In genomic region chr3:21421096-21421495, GRCh38 we compare ENCODE assay signal across 19 cellular contexts.
DNase-seq lines count a peak whose midpoint lies in the region; ATAC-seq, FAIRE-seq and TF ChIP-seq lines count a peak whose summit lies in the region.
"Had no signal": no experiment of that assay in that cellular context is flagged by ENCODE, and none has a peak within 500 bp of the region (broad histone marks: within the 10 kb centered on the region; RNA-seq: fewer than 3 reads in every experiment).

No MANE protein-coding gene starts in this region.

- no peak overlapping the region for H4K91ac ChIP-seq in neuronal stem cell (ENCODE audit: low read depth, low read length, poor library complexity)

- TF ChIP-seq CTCF in kidney (IDR thresholded peaks at IDR 0.05; ENCODE audit: borderline replicate concordance, extremely low read depth, insufficient read depth) (no peak), chondrocyte (IDR thresholded peaks at IDR 0.05) (no peak)

- H3K27ac ChIP-seq in kidney (ENCODE audit: low read depth in 2 of 2, low read length in 2 of 2), result no peak overlapping the region
- H3K27ac ChIP-seq in neuronal stem cell (replicated peaks; ENCODE audit: low read length), result no peak overlapping the region
- H3K27ac ChIP-seq: 22Rv1, A549, C4-2B, GM23248, HL-60 had no signal

- no peak overlapping the region for H2AFZ ChIP-seq in neuronal stem cell (ENCODE audit: low read length)
- H2AFZ ChIP-seq: GM23248 had no signal

- no peak overlapping the region for H3K23ac ChIP-seq in neuronal stem cell (ENCODE audit: low read depth, low read length, poor library complexity)

- no peak overlapping the region for H3K14ac ChIP-seq in neuronal stem cell (ENCODE audit: low read length)

- H3K9me3 ChIP-seq in kidney (ENCODE audit: control insufficient read depth in 1 of 2, low read length in 2 of 2) (no peaks in the 10 kb centered on the region), neuronal stem cell (replicated peaks in 1 of 2; ENCODE audit: control insufficient read depth in 2 of 2, insufficient read depth in 1 of 2, low read depth in 1 of 2, low read length in 2 of 2) (no peaks in the 10 kb centered on the region)
- H3K9me3 ChIP-seq: A549 had no signal

- no peak overlapping the region for H3K4me3 ChIP-seq in kidney (ENCODE audit: low read length in 2 of 2)
- H3K4me3 ChIP-seq in neuronal stem cell (ENCODE audit: low read length in 2 of 2), result no peak overlapping the region
- H3K4me3 ChIP-seq: A549, GM12878, GM23248 had no signal

- no peak overlapping the region for H2BK120ac ChIP-seq in neuronal stem cell (ENCODE audit: low read depth, low read length)

- no peak overlapping the region for H2BK12ac ChIP-seq in neuronal stem cell (ENCODE audit: low read length)

- no peaks in the 10 kb centered on the region for H3K36me3 Mint-ChIP-seq in chondrocyte (ENCODE audit: low read depth)

- no peak overlapping the region for H3K27ac Mint-ChIP-seq in chondrocyte (ENCODE audit: unreplicated experiment)
- H3K27ac Mint-ChIP-seq: CD4-positive, alpha-beta T cell; HFFc6 had no signal

- H3K79me1 ChIP-seq in neuronal stem cell (ENCODE audit: low read depth, low read length), result no peaks in the 10 kb centered on the region

- H3K4me1 ChIP-seq in kidney (ENCODE audit: control insufficient read depth in 1 of 2, insufficient read depth in 1 of 2, low read depth in 1 of 2, low read length in 2 of 2) (no peaks in the 10 kb centered on the region), neuronal stem cell (ENCODE audit: control insufficient read depth in 2 of 2, insufficient read depth in 1 of 2, low read depth in 1 of 2, low read length in 2 of 2) (no peaks in the 10 kb centered on the region)
- H3K4me1 ChIP-seq: A549 had no signal

- H3K4me2 ChIP-seq in neuronal stem cell (ENCODE audit: insufficient read depth, low read length, poor library complexity, severe bottlenecking), result no peak overlapping the region
- H3K4me2 ChIP-seq: A549 had no signal

- no peak overlapping the region for H3K18ac ChIP-seq in neuronal stem cell (ENCODE audit: low read length)

- no peak overlapping the region for H2AK5ac ChIP-seq in neuronal stem cell (ENCODE audit: low read depth, low read length)

- no peak for FAIRE-seq in kidney (lab: Jason Lieb, UNC)
- FAIRE-seq: A549, GM12878, H54 had no signal

- H3K9me3 Mint-ChIP-seq in chondrocyte (ENCODE audit: low read depth), result no peaks in the 10 kb centered on the region
- H3K9me3 Mint-ChIP-seq: HFFc6 had no signal

- no peaks in the 10 kb centered on the region for H3K36me3 ChIP-seq in kidney (ENCODE audit: control insufficient read depth in 1 of 2, insufficient read depth in 2 of 2, low read length in 2 of 2)
- no peaks in the 10 kb centered on the region for H3K36me3 ChIP-seq in neuronal stem cell (replicated peaks in 1 of 2; ENCODE audit: control insufficient read depth in 2 of 2, insufficient read depth in 2 of 2, low read length in 2 of 2)

- peaks cover 1% of the 10 kb centered on the region for H3K27me3 Mint-ChIP-seq in chondrocyte (ENCODE audit: low read depth)
- H3K27me3 Mint-ChIP-seq: CD4-positive, alpha-beta T cell had no signal

- H3K4me1 Mint-ChIP-seq in chondrocyte (ENCODE audit: low read depth), result peaks cover 5% of the 10 kb centered on the region

- no peak overlapping the region for H3K4ac ChIP-seq in neuronal stem cell (ENCODE audit: low read length)

- intact Hi-C loops in kidney (cut with DNase I), result no loop called here

- DNase-seq in ELF-1 (ENCODE audit: low read depth, low spot score) (peak; percentile 27), SW480 (ENCODE audit: low spot score) (peak; percentile 6), kidney (peak; percentile 40), neuronal stem cell (ENCODE audit: low spot score) (no peak), chondrocyte (ENCODE audit: low spot score) (no peak), NCI-H187 treated with DMSO at 0.1 percent for 48 hours (lab: John Stamatoyannopoulos, UW) (no peak)
- DNase-seq: AML-193; CD4-positive, alpha-beta T cell; DMS79 treated with DMSO at 0.1 percent for 48 hours; GM23248; HFFc6 had no signal

- no peak overlapping the region for H2BK5ac ChIP-seq in neuronal stem cell (ENCODE audit: low read length)

- peak overlapping the region; percentile 17 for H4K8ac ChIP-seq in neuronal stem cell (ENCODE audit: low read depth, low read length)

- no peaks in the 10 kb centered on the region for H3K27me3 ChIP-seq in neuronal stem cell (ENCODE audit: control insufficient read depth in 3 of 3, insufficient read depth in 3 of 3, low read depth in 1 of 3, low read length in 3 of 3)

- ATAC-seq in GM18909 (IDR thresholded peaks at IDR 0.05; ENCODE audit: poor library complexity, unreplicated experiment), result no peak
- ATAC-seq: A549, GM12878, HCT116 had no signal

- H3K9ac ChIP-seq in kidney (ENCODE audit: low read length in 2 of 2) (no peak overlapping the region), neuronal stem cell (ENCODE audit: low read depth, low read length, poor library complexity) (no peak overlapping the region)
- H3K9ac ChIP-seq: GM23248 had no signal

- H3K4me3 Mint-ChIP-seq in chondrocyte (ENCODE audit: unreplicated experiment), result no peak overlapping the region
- H3K4me3 Mint-ChIP-seq: CD4-positive, alpha-beta T cell; HFFc6 had no signal

- H2BK15ac ChIP-seq in neuronal stem cell (ENCODE audit: low read length), result no peak overlapping the region

- no CpG with 5 or more reads among the region's 9 CpGs for WGBS in neuronal stem cell (ENCODE audit: extremely low coverage in 2 of 2, insufficient read length in 2 of 2, insufficient replicate concordance in 1 of 2), 2 donors

Comparison
In these comparisons a context has a peak if more than half of its experiments do, and no peak if none do; other contexts are left out.
1. DNase-seq: peak in ELF-1 (single experiment), SW480 (single experiment) and kidney (single experiment); none in neuronal stem cell (single experiment), chondrocyte (single experiment) and NCI-H187 treated with DMSO at 0.1 percent for 48 hours (single experiment).